ENCODE assay signal across 35 cellular contexts in genomic region chr3:137998121-137998520, GRCh38. TPM values are rescaled to one million over a fixed set of nuclear protein-coding genes. Genes with fewer than 3 reads are reported as not detected.
"Had no signal": no experiment of that assay in that cellular context is flagged by ENCODE, and none has a peak within 500 bp of the region (broad histone marks: within the 10 kb centered on the region; RNA-seq: fewer than 3 reads in every experiment).

No MANE protein-coding gene starts in this region.

- DNase-seq: cerebellar nuclear complex; cortex of kidney; dorsolateral prefrontal cortex; effector CD8-positive, alpha-beta T cell; foreskin melanocyte; head of caudate nucleus; kidney; mesenchymal stem cell; midbrain; naive thymus-derived CD8-positive, alpha-beta T cell; nephron progenitor cell; nucleus accumbens; psoas muscle; right cardiac atrium; sigmoid colon; stimulated activated CD4-positive, alpha-beta T cell treated with anti-CD3 and anti-CD28 coated beads, Interleukin-2, amount 100 ng/mL, for 24 hours; stimulated activated CD4-positive, alpha-beta T cell treated with anti-CD3 and anti-CD28 coated beads, Interleukin-4, amount 100 ng/mL, for 24 hours; stimulated activated naive CD4-positive, alpha-beta T cell treated with Interleukin-2 at 50 U/mL for 16 hours; substantia nigra; testis; tibial artery had no signal

- H3K36me3 ChIP-seq: esophagus muscularis mucosa, sigmoid colon, tibial artery had no signal

- H3K4me3 Mint-ChIP-seq: endodermal cell; naive thymus-derived CD8-positive, alpha-beta T cell; nephron progenitor cell; stimulated activated effector memory CD8-positive, alpha-beta T cell treated with anti-CD3 and anti-CD28 coated beads, Interleukin-12 subunit alpha, Interleukin-12 subunit beta, amount 100 ng/mL, for 72 hours had no signal

- FAIRE-seq: kidney had no signal

- H3K36me3 Mint-ChIP-seq: stimulated activated effector memory CD8-positive, alpha-beta T cell treated with anti-CD3 and anti-CD28 coated beads, Interleukin-12 subunit alpha, Interleukin-12 subunit beta, amount 100 ng/mL, for 72 hours; type B pancreatic cell had no signal

- H3K4me1 Mint-ChIP-seq: naive thymus-derived CD8-positive, alpha-beta T cell; nephron progenitor cell; stimulated activated effector memory CD8-positive, alpha-beta T cell treated with anti-CD3 and anti-CD28 coated beads, Interleukin-12 subunit alpha, Interleukin-12 subunit beta, amount 100 ng/mL, for 72 hours had no signal

- H3K4me1 ChIP-seq: esophagus muscularis mucosa, psoas muscle, sigmoid colon, testis, tibial artery had no signal

- ATAC-seq: left lobe of liver; naive thymus-derived CD8-positive, alpha-beta T cell; psoas muscle; right cardiac atrium; stimulated activated effector memory CD8-positive, alpha-beta T cell treated with anti-CD3 and anti-CD28 coated beads, Interleukin-12 subunit alpha, Interleukin-12 subunit beta, amount 100 ng/mL, for 72 hours had no signal

- H3K4me3 ChIP-seq: dorsolateral prefrontal cortex, esophagus muscularis mucosa, lung, psoas muscle, sigmoid colon, testis, tibial artery had no signal

- H3K27ac Mint-ChIP-seq: endodermal cell; naive thymus-derived CD8-positive, alpha-beta T cell; nephron progenitor cell; stimulated activated effector memory CD8-positive, alpha-beta T cell treated with anti-CD3 and anti-CD28 coated beads, Interleukin-12 subunit alpha, Interleukin-12 subunit beta, amount 100 ng/mL, for 72 hours; type B pancreatic cell had no signal

- H3K9me3 ChIP-seq: testis had no signal

- H3K27ac ChIP-seq: dorsolateral prefrontal cortex, esophagus muscularis mucosa, psoas muscle, sigmoid colon, testis, tibial artery had no signal

- H3K27me3 ChIP-seq: testis had no signal

RNA-seq across cellular contexts. Expression of gene CLDN18, which starts 11.8 kb away (rescaled TPM):
- total RNA-seq: dorsolateral prefrontal cortex; epithelial cell of proximal tubule; fibroblast of lung; glomerular endothelial cell; kidney; liver; myocyte; naive thymus-derived CD8-positive, alpha-beta T cell; osteocyte; psoas muscle; renal cortical epithelial cell; sigmoid colon; urinary bladder had no signal
- polyA plus RNA-seq: fibroblast of lung; naive thymus-derived CD8-positive, alpha-beta T cell; urinary bladder had no signal
